ENCODE assay signal across 17 cellular contexts in the genomic region with DNA sequence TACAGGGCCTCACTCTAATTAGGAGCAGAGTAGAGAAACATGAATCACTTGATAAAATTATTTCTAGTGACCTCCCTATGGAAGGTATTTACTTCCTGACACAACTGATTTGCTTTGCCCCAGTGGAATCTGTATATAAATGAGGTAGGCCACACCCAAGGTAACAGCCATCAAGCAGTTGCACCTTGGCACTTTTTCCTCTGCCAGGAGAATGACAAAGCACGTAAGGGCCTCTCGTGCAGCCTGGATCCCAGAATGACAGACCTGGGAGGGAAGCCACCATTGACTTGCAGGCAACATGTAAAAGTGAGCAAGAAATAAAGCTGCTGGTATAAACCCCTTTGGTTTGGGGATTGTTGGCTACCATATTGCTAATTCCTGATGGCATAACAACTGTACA.
A peak's percentile ranks its signal among the peaks of the same experiment; 100 is the strongest.
DNase-seq lines count a peak whose midpoint lies in the region; ATAC-seq and TF ChIP-seq lines count a peak whose summit lies in the region.
"Had no signal": no experiment of that assay in that cellular context is flagged by ENCODE, and none has a peak within 500 bp of the region (broad histone marks: within the 10 kb centered on the region; RNA-seq: fewer than 3 reads in every experiment).

No MANE protein-coding gene starts in this region.

- TF ChIP-seq POLR2A in suprapubic skin (IDR thresholded peaks at IDR 0.05) = no peak

- peak; percentile 57 for DNase-seq in activated effector memory CD4-positive, alpha-beta T cell treated with anti-CD3 and anti-CD28 coated beads, Interleukin-2, amount 50 U/mL, for 16 hours
- DNase-seq in activated effector memory CD4-positive, alpha-beta T cell treated with Interleukin-2 at 50 U/mL for 16 hours = no peak
- DNase-seq in epithelial cell of esophagus (ENCODE audit: low read depth) = peak; percentile 6
- DNase-seq in left colon = peak; percentile 6 to 21
- no peak for DNase-seq in suprapubic skin (ENCODE audit: low spot score in 2 of 2)
- no peak for DNase-seq in WERI-Rb-1
- no peak for DNase-seq in islet precursor cell
- DNase-seq in germinal center (ENCODE audit: low spot score) = no peak
- DNase-seq: AML-193; CD4-positive, CD25-positive, alpha-beta regulatory T cell; DMS153; DMS79 treated with DMSO at 0.1 percent for 48 hours; EL; GOT3; H9 had no signal

- H3K27ac ChIP-seq in suprapubic skin (peak overlapping the region; percentile 8), WERI-Rb-1 (no peak overlapping the region)
- H3K27ac ChIP-seq: 22Rv1, BLaER1 had no signal

- H3K9me3 ChIP-seq in suprapubic skin (no peaks in the 10 kb centered on the region), WERI-Rb-1 (ENCODE audit: severe bottlenecking) (no peaks in the 10 kb centered on the region)
- H3K9me3 ChIP-seq: BLaER1 had no signal

- H3K4me3 ChIP-seq in epithelial cell of esophagus (ENCODE audit: low read length) = no peak overlapping the region
- H3K4me3 ChIP-seq in suprapubic skin = no peak overlapping the region
- H3K4me3 ChIP-seq in WERI-Rb-1 (ENCODE audit: low read depth, low read length) = no peak overlapping the region
- H3K4me3 ChIP-seq: BLaER1 had no signal

- H3K36me3 ChIP-seq in suprapubic skin (no peaks in the 10 kb centered on the region), WERI-Rb-1 (no peaks in the 10 kb centered on the region)
- H3K36me3 ChIP-seq: BLaER1 had no signal

- no peaks in the 10 kb centered on the region for H3K4me1 ChIP-seq in suprapubic skin
- H3K4me1 ChIP-seq: BLaER1 had no signal

- WGBS in suprapubic skin = 61% methylated on average over 2 of the region's 2 CpGs

- intact Hi-C loops in left colon (cut with DNase I, micrococcal nuclease) = no loop called here

- no peak for TF ChIP-seq EP300 in suprapubic skin (IDR thresholded peaks at IDR 0.05)

- TF ChIP-seq CTCF in epithelial cell of esophagus (IDR thresholded peaks at IDR 0.05; ENCODE audit: insufficient read depth, low read depth, low read length, missing control alignments) (no peak), suprapubic skin (IDR thresholded peaks at IDR 0.05) (no peak), WERI-Rb-1 (IDR thresholded peaks at IDR 0.05; ENCODE audit: low read depth, low read length) (no peak)

- H3K27me3 ChIP-seq in suprapubic skin (no peaks in the 10 kb centered on the region), WERI-Rb-1 (ENCODE audit: insufficient read depth, low read depth, severe bottlenecking) (no peaks in the 10 kb centered on the region)
- H3K27me3 ChIP-seq: BLaER1 had no signal

- ATAC-seq in left colon = peak; percentile 91

Comparison
In these comparisons a context has a peak if more than half of its experiments do, and no peak if none do; other contexts are left out.
1. DNase-seq: peak in activated effector memory CD4-positive, alpha-beta T cell treated with anti-CD3 and anti-CD28 coated beads, Interleukin-2, amount 50 U/mL, for 16 hours (single experiment), epithelial cell of esophagus (single experiment) and left colon (2 of 2); none in activated effector memory CD4-positive, alpha-beta T cell treated with Interleukin-2 at 50 U/mL for 16 hours (single experiment), suprapubic skin (0 of 2), WERI-Rb-1 (single experiment), islet precursor cell (single experiment) and germinal center (single experiment).